In genomic region chr1:199741586-199741985, GRCh38 we compare ENCODE assay signal across 24 cellular contexts.
DNase-seq lines count a peak whose midpoint lies in the region; ATAC-seq, FAIRE-seq and TF ChIP-seq lines count a peak whose summit lies in the region.
"Had no signal": no experiment of that assay in that cellular context is flagged by ENCODE, and none has a peak within 500 bp of the region (broad histone marks: within the 10 kb centered on the region; RNA-seq: fewer than 3 reads in every experiment).

No MANE protein-coding gene starts in this region.

- BruUV-seq in IMR-90 (replicated peaks; lab: Mats Ljungman, UMichigan) (no TSS peak), K562 (replicated peaks; lab: Mats Ljungman, UMichigan) (no TSS peak)

- intact Hi-C loops in IMR-90 (cut with micrococcal nuclease) (no loop called here), K562 (cut with micrococcal nuclease) (no loop called here), thyroid gland (cut with DNase I) (no loop called here), left ventricle myocardium superior (cut with micrococcal nuclease) (no loop called here)

- DNase-seq in A549 (ENCODE audit: low read depth in 1 of 2, low spot score in 1 of 2) = no peak
- no peak for DNase-seq in IMR-90
- DNase-seq in K562 (ENCODE audit: extremely low read depth in 1 of 4, low spot score in 3 of 4) = no peak
- DNase-seq in thyroid gland = peak; percentile 54 to 79
- DNase-seq in left ventricle myocardium superior = no peak
- no peak for DNase-seq in NCI-H2227 (lab: John Stamatoyannopoulos, UW; ENCODE audit: unreplicated experiment)
- no peak for DNase-seq in NCI-H82 treated with DMSO at 0.1 percent for 48 hours (lab: John Stamatoyannopoulos, UW; ENCODE audit: unreplicated experiment)
- DNase-seq in mesendoderm = no peak
- DNase-seq: ACHN; AML-193; BE2C; C1 segment of cervical spinal cord; Calu3; CD4-positive, alpha-beta memory T cell; COR-L47; DMS53; DMS79 treated with DMSO at 0.1 percent for 48 hours; GOT3; H7; HCEC 1CT had no signal

- H3K9me1 ChIP-seq in IMR-90 (ENCODE audit: insufficient read depth, low read length) (no peaks in the 10 kb centered on the region), K562 (ENCODE audit: control insufficient read depth, insufficient read depth, low read length) (no peaks in the 10 kb centered on the region)

- H3K36me3 ChIP-seq in IMR-90 (ENCODE audit: control insufficient read depth, insufficient read depth, low read length) (no peaks in the 10 kb centered on the region), K562 (ENCODE audit: control insufficient read depth, insufficient read depth, low read length) (no peaks in the 10 kb centered on the region), thyroid gland (no peaks in the 10 kb centered on the region), mesendoderm (ENCODE audit: control insufficient read depth, insufficient read depth, low read length) (no peaks in the 10 kb centered on the region)
- H3K36me3 ChIP-seq: BE2C had no signal

- H3K4me2 ChIP-seq in A549 = no peak overlapping the region
- no peak overlapping the region for H3K4me2 ChIP-seq in IMR-90 (ENCODE audit: low read depth, low read length)
- H3K4me2 ChIP-seq in K562 (ENCODE audit: insufficient read depth, low read length) = no peak overlapping the region
- no peak overlapping the region for H3K4me2 ChIP-seq in mesendoderm (ENCODE audit: low read length)

- H3K79me2 ChIP-seq in K562 (ENCODE audit: control insufficient read depth, insufficient read depth, low read length) = no peaks in the 10 kb centered on the region
- no peaks in the 10 kb centered on the region for H3K79me2 ChIP-seq in mesendoderm (ENCODE audit: control insufficient read depth, insufficient read depth, low read length)

- no peak overlapping the region for H3K56ac ChIP-seq in IMR-90 (ENCODE audit: extremely low read depth, insufficient read depth, low read length)
- no peak overlapping the region for H3K56ac ChIP-seq in mesendoderm (ENCODE audit: low read length)

- FAIRE-seq in A549 (lab: Jason Lieb, UNC) (no peak), K562 (lab: Jason Lieb, UNC) (no peak)
- FAIRE-seq: A204.1, G401.6, GM12892 had no signal

- H3K27ac ChIP-seq in A549 = peak overlapping the region; percentile 57 to 69; a peak in 5 of 6 replicates
- no peak overlapping the region for H3K27ac ChIP-seq in IMR-90 (ENCODE audit: insufficient read depth, low read length)
- no peak overlapping the region for H3K27ac ChIP-seq in K562 (ENCODE audit: extremely low read depth, low read depth, low read length)
- H3K27ac ChIP-seq in thyroid gland = no peak overlapping the region
- no peak overlapping the region for H3K27ac ChIP-seq in mesendoderm (ENCODE audit: low read depth, low read length)
- H3K27ac ChIP-seq: 22Rv1 had no signal

- POLR2A ChIA-PET in A549 (lab: Yijun Ruan, JAX) (no interaction called here), IMR-90 (lab: Charles Lee; ENCODE audit: unreplicated experiment) (no interaction called here), K562 (lab: Yijun Ruan, JAX) (no interaction called here)

- H4K5ac ChIP-seq in IMR-90 (ENCODE audit: low read depth, low read length) (no peak overlapping the region), mesendoderm (ENCODE audit: low read length) (no peak overlapping the region)

- H3K14ac ChIP-seq in IMR-90 (replicated peaks; ENCODE audit: low read depth, low read length) = no peak overlapping the region

- no peak for ATAC-seq in A549
- no peak for ATAC-seq in IMR-90 (ENCODE audit: low read depth)
- ATAC-seq in K562 = no peak
- ATAC-seq in left ventricle myocardium superior = no peak

- CTCF ChIA-PET in A549 (lab: Yijun Ruan, JAX) (interaction anchor here (0.6 to 1.5 kb wide), 5 partner anchors 9 to 793 kb away, joined by 3 to 5 read pairs (median 4); no protein-coding TSS in a partner anchor), IMR-90 (lab: Yijun Ruan, JAX) (interaction anchor here (1.8 kb wide), 1 partner anchor 36 kb away, joined by 3 read pairs; no protein-coding TSS in a partner anchor), K562 (lab: Yijun Ruan, JAX; ENCODE audit: low intra/inter-chr PET ratio) (no interaction called here)

- H3K79me1 ChIP-seq in IMR-90 (ENCODE audit: low read depth in 1 of 2, low read length in 2 of 2) = no peaks in the 10 kb centered on the region
- no peaks in the 10 kb centered on the region for H3K79me1 ChIP-seq in mesendoderm (ENCODE audit: low read length)

- no peak for TF ChIP-seq CTCF in A549 (IDR thresholded peaks at IDR 0.05)
- TF ChIP-seq CTCF in IMR-90 (conservative IDR thresholded peaks at IDR 0.05; ENCODE audit: low read depth, low read length) = no peak
- no peak for TF ChIP-seq CTCF in K562 (IDR thresholded peaks at IDR 0.05 in 2 of 3, conservative IDR thresholded peaks at IDR 0.05 in 1 of 3; ENCODE audit: insufficient read depth in 2 of 3, low read depth in 1 of 3, low read length in 3 of 3)
- no peak for TF ChIP-seq CTCF in thyroid gland (IDR thresholded peaks at IDR 0.05)

- H2BK15ac ChIP-seq in IMR-90 (ENCODE audit: low read depth, low read length) (no peak overlapping the region), mesendoderm (replicated peaks; ENCODE audit: low read depth) (no peak overlapping the region)

- no peak overlapping the region for H2AK9ac ChIP-seq in IMR-90 (replicated peaks; ENCODE audit: low read depth, low read length, poor library complexity)

- in situ Hi-C loops in IMR-90 (cut with MboI; ENCODE audit: low sequenced_read_pairs) = no loop called here
- in situ Hi-C loops in K562 (cut with MboI) = no loop called here

- TF ChIP-seq RAD21 in A549 (conservative IDR thresholded peaks at IDR 0.05 in 1 of 2, IDR thresholded peaks at IDR 0.05 in 1 of 2) (no peak), IMR-90 (IDR thresholded peaks at IDR 0.05; ENCODE audit: low read length) (no peak), K562 (CRISPR knock-in tag; conservative IDR thresholded peaks at IDR 0.05 in 1 of 2, IDR thresholded peaks at IDR 0.05 in 1 of 2) (no peak)

- no peak for TF ChIP-seq POLR2A in A549 (IDR thresholded peaks at IDR 0.05; ENCODE audit: low read length)
- TF ChIP-seq POLR2A in IMR-90 (IDR thresholded peaks at IDR 0.05; ENCODE audit: low read depth, low read length) = no peak
- TF ChIP-seq POLR2A in K562 (conservative IDR thresholded peaks at IDR 0.05) = no peak
- TF ChIP-seq POLR2A in thyroid gland (IDR thresholded peaks at IDR 0.05) = no peak

- H4K8ac ChIP-seq in IMR-90 (ENCODE audit: low read depth in 2 of 2, low read length in 2 of 2) (no peak overlapping the region), mesendoderm (ENCODE audit: low read depth, low read length) (no peak overlapping the region)

- H3K4me3 ChIP-seq in A549 (no peak overlapping the region), IMR-90 (ENCODE audit: insufficient read depth, low read depth, low read length) (no peak overlapping the region), K562 (no peak overlapping the region), thyroid gland (replicated peaks in 1 of 3) (no peak overlapping the region), mesendoderm (ENCODE audit: low read length) (no peak overlapping the region)

- H2AFZ ChIP-seq in IMR-90 (replicated peaks; ENCODE audit: low read length, poor library complexity) = peak overlapping the region; percentile 9
- no peak overlapping the region for H2AFZ ChIP-seq in K562 (ENCODE audit: low read depth, low read length)

- peaks cover 18% of the 10 kb centered on the region for H3K4me1 ChIP-seq in A549
- no peaks in the 10 kb centered on the region; the same call in 1 of the 2 replicates for H3K4me1 ChIP-seq in IMR-90 (ENCODE audit: control insufficient read depth, insufficient read depth, low read length)
- no peaks in the 10 kb centered on the region for H3K4me1 ChIP-seq in K562 (replicated peaks in 1 of 2; ENCODE audit: control insufficient read depth in 2 of 2, insufficient read depth in 2 of 2, low read length in 2 of 2)
- no peaks in the 10 kb centered on the region for H3K4me1 ChIP-seq in thyroid gland
- H3K4me1 ChIP-seq in mesendoderm (ENCODE audit: control insufficient read depth, low read depth, low read length) = no peaks in the 10 kb centered on the region
- H3K4me1 ChIP-seq: BE2C had no signal

- WGBS in A549 (ENCODE audit: missing lambda C conversion rate) = 78% methylated on average over 7 of the region's 7 CpGs
- 100% methylated on average over 2 of the region's 7 CpGs; no CpG with 5 or more reads in 1 of the 2 experiments for WGBS in IMR-90 (ENCODE audit: extremely low coverage in 2 of 2, insufficient read length in 1 of 2), 2 experiments
- WGBS in K562 (ENCODE audit: insufficient coverage, low coverage, missing lambda C conversion rate) = 1% methylated on average over 7 of the region's 7 CpGs
- 42 to 46% methylated on average over 7 of the region's 7 CpGs for WGBS in thyroid gland, 2 donors
- no CpG with 5 or more reads among the region's 7 CpGs for WGBS in mesendoderm (ENCODE audit: extremely low coverage, insufficient coverage, low lambda C conversion rate)

- H2BK5ac ChIP-seq in IMR-90 (ENCODE audit: low read depth, low read length, poor library complexity, severe bottlenecking) (no peak overlapping the region), mesendoderm (ENCODE audit: low read length) (no peak overlapping the region)

- dilution Hi-C loops in IMR-90 (cut with HindIII; ENCODE audit: low sequenced_read_pairs, unreplicated experiment) = no loop called here

- H3K23ac ChIP-seq in IMR-90 (ENCODE audit: low read depth, low read length) = no peak overlapping the region
- no peak overlapping the region for H3K23ac ChIP-seq in mesendoderm (ENCODE audit: low read length)

- H2AK5ac ChIP-seq in IMR-90 (ENCODE audit: low read depth, low read length) = peak overlapping the region; percentile 82
- no peak overlapping the region for H2AK5ac ChIP-seq in mesendoderm (ENCODE audit: low read length)

- no peaks in the 10 kb centered on the region for H3K27me3 ChIP-seq in IMR-90 (ENCODE audit: control insufficient read depth, insufficient read depth, low read length)
- no peaks in the 10 kb centered on the region for H3K27me3 ChIP-seq in K562 (ENCODE audit: control insufficient read depth in 2 of 2, insufficient read depth in 2 of 2, low read length in 2 of 2)
- H3K27me3 ChIP-seq in thyroid gland = no peaks in the 10 kb centered on the region
- H3K27me3 ChIP-seq in mesendoderm (ENCODE audit: insufficient read depth, low read length, poor library complexity) = no peaks in the 10 kb centered on the region

- no peak overlapping the region for H3K18ac ChIP-seq in IMR-90 (ENCODE audit: low read depth, low read length)
- H3K18ac ChIP-seq in mesendoderm (ENCODE audit: low read length) = no peak overlapping the region

- H4K20me1 ChIP-seq in IMR-90 (ENCODE audit: insufficient read depth, low read length) = no peaks in the 10 kb centered on the region
- no peaks in the 10 kb centered on the region for H4K20me1 ChIP-seq in K562 (replicated peaks; ENCODE audit: control insufficient read depth, insufficient read depth, low read length)

- H3K4ac ChIP-seq in IMR-90 (ENCODE audit: low read depth, low read length) = no peak overlapping the region; the same call in 1 of the 2 replicates
- no peak overlapping the region for H3K4ac ChIP-seq in mesendoderm (ENCODE audit: low read depth, low read length)

- H2BK120ac ChIP-seq in IMR-90 (ENCODE audit: low read depth, low read length) (no peak overlapping the region), mesendoderm (ENCODE audit: low read depth, low read length) (no peak overlapping the region)

- H2BK20ac ChIP-seq in IMR-90 (ENCODE audit: low read depth, low read length) = peak overlapping the region; percentile 34; the same call in 1 of the 2 replicates

- H4K91ac ChIP-seq in IMR-90 (ENCODE audit: insufficient read depth, low read depth, low read length) = no peak overlapping the region; the same call in 1 of the 2 replicates

- H3K9me3 ChIP-seq in A549 (no peaks in the 10 kb centered on the region), IMR-90 (ENCODE audit: control insufficient read depth, insufficient read depth, low read length) (no peaks in the 10 kb centered on the region), K562 (replicated peaks; ENCODE audit: control insufficient read depth, insufficient read depth, low read depth, low read length) (no peaks in the 10 kb centered on the region), thyroid gland (no peaks in the 10 kb centered on the region)
- H3K9me3 ChIP-seq: BE2C had no signal

- TF ChIP-seq EP300 in A549 (IDR thresholded peaks at IDR 0.05) (no peak), K562 (IDR thresholded peaks at IDR 0.05; ENCODE audit: low read length) (no peak)

- H3K9ac ChIP-seq in IMR-90 (ENCODE audit: low read depth, low read length) (no peak overlapping the region), K562 (ENCODE audit: insufficient read depth in 1 of 2, low read depth in 2 of 2, low read length in 2 of 2) (no peak overlapping the region), mesendoderm (ENCODE audit: low read length) (no peak overlapping the region)

Comparison
In these comparisons a context has a peak if more than half of its experiments do, and no peak if none do; other contexts are left out.
1. DNase-seq: peak in thyroid gland (2 of 2); none in A549 (0 of 2), IMR-90 (single experiment), K562 (0 of 4), left ventricle myocardium superior (single experiment), NCI-H2227 (single experiment), NCI-H82 treated with DMSO at 0.1 percent for 48 hours (single experiment) and mesendoderm (single experiment).
2. H3K27ac ChIP-seq: peak in A549 (2 of 2); none in IMR-90 (single experiment), K562 (single experiment), thyroid gland (0 of 3) and mesendoderm (single experiment).